13 cellular contexts compared by ENCODE assay signal in genomic region chr17:10135539-10136257, GRCh38.
DNase-seq lines count a peak whose midpoint lies in the region; ATAC-seq, FAIRE-seq and TF ChIP-seq lines count a peak whose summit lies in the region.
"Had no signal": no experiment of that assay in that cellular context is flagged by ENCODE, and none has a peak within 500 bp of the region (broad histone marks: within the 10 kb centered on the region; RNA-seq: fewer than 3 reads in every experiment).

No MANE protein-coding gene starts in this region.

- H3K9me3 ChIP-seq in keratinocyte (ENCODE audit: control insufficient read depth, low read depth, low read length), result no peaks in the 10 kb centered on the region
- no peaks in the 10 kb centered on the region for H3K9me3 ChIP-seq in smooth muscle cell (replicated peaks; ENCODE audit: low read depth)

- CTCF ChIA-PET in activated CD8-positive, alpha-beta T cell treated with anti-CD3 and anti-CD28 coated beads, Interleukin-2, amount 10 ng/mL, durations not matched to agents 7 days and 5 days (lab: Charles Lee), result interaction anchor here (0.7 kb wide), 1 partner anchor 947 kb away, joined by 3 read pairs; no protein-coding TSS in a partner anchor

- H3K4me3 ChIP-seq in keratinocyte (ENCODE audit: control insufficient read depth in 2 of 3, extremely low read depth in 1 of 3, insufficient read depth in 2 of 3, low read depth in 1 of 3, low read length in 3 of 3) (no peak overlapping the region), smooth muscle cell (no peak overlapping the region)

- H3K27ac ChIP-seq in keratinocyte (ENCODE audit: control insufficient read depth, insufficient read depth, low read length) (no peak overlapping the region), smooth muscle cell (ENCODE audit: low read depth) (peak overlapping the region; percentile 87)

- H3K4me2 ChIP-seq in keratinocyte (ENCODE audit: control insufficient read depth, extremely low read depth, insufficient read depth, low read depth, low read length) (peak overlapping the region; percentile 30), smooth muscle cell (peak overlapping the region; percentile 63)

- FAIRE-seq in keratinocyte (lab: Jason Lieb, UNC), result no peak
- FAIRE-seq: GM19239 had no signal

- peak overlapping the region; percentile 87 for H3K27ac Mint-ChIP-seq in HFFc6
- H3K27ac Mint-ChIP-seq in activated CD8-positive, alpha-beta T cell treated with anti-CD3 and anti-CD28 coated beads, Interleukin-2, amount 10 ng/mL, durations not matched to agents 7 days and 5 days, result no peak overlapping the region
- H3K27ac Mint-ChIP-seq: stimulated activated memory B cell treated with anti-CD40 and anti-IgM and Interleukin-4, amounts not matched to agents 10 μg/mL and 1 μg/mL and 100 μg/mL, for 72 hours had no signal

- H3K27me3 ChIP-seq in keratinocyte (ENCODE audit: control insufficient read depth, extremely low read depth, insufficient read depth, low read length) (no peaks in the 10 kb centered on the region), smooth muscle cell (ENCODE audit: low read depth) (no peaks in the 10 kb centered on the region)

- H2AFZ ChIP-seq in keratinocyte (ENCODE audit: control insufficient read depth, low read length) (no peak overlapping the region), smooth muscle cell (ENCODE audit: low read depth) (no peak overlapping the region)

- H3K79me2 ChIP-seq in keratinocyte (ENCODE audit: control insufficient read depth, insufficient read depth, low read length), result no peaks in the 10 kb centered on the region
- peaks cover 85% of the 10 kb centered on the region for H3K79me2 ChIP-seq in smooth muscle cell (ENCODE audit: low read depth)

- H4K20me1 ChIP-seq in keratinocyte (ENCODE audit: control insufficient read depth, extremely low read depth, insufficient read depth, low read length) (no peaks in the 10 kb centered on the region), smooth muscle cell (ENCODE audit: low read depth) (peaks cover 2% of the 10 kb centered on the region)

- POLR2A ChIA-PET in activated CD8-positive, alpha-beta T cell treated with anti-CD3 and anti-CD28 coated beads, Interleukin-2, amount 10 ng/mL, durations not matched to agents 7 days and 5 days (lab: Charles Lee), result no interaction called here

- peaks cover 58% of the 10 kb centered on the region for H3K4me1 Mint-ChIP-seq in HFFc6 (ENCODE audit: low read depth)
- H3K4me1 Mint-ChIP-seq in activated CD8-positive, alpha-beta T cell treated with anti-CD3 and anti-CD28 coated beads, Interleukin-2, amount 10 ng/mL, durations not matched to agents 7 days and 5 days (ENCODE audit: low read depth), result peaks cover 18% of the 10 kb centered on the region
- H3K4me1 Mint-ChIP-seq: stimulated activated memory B cell treated with anti-CD40 and anti-IgM and Interleukin-4, amounts not matched to agents 10 μg/mL and 1 μg/mL and 100 μg/mL, for 72 hours had no signal

- no peaks in the 10 kb centered on the region for H3K9me1 ChIP-seq in keratinocyte (ENCODE audit: control insufficient read depth, extremely low read depth, insufficient read depth, low read length)

- TF ChIP-seq CTCF in HFFc6 (IDR thresholded peaks at IDR 0.05) (no peak), keratinocyte (optimal IDR thresholded peaks at IDR 0.05 in 1 of 3, IDR thresholded peaks at IDR 0.05 in 1 of 3, conservative IDR thresholded peaks at IDR 0.05 in 1 of 3; ENCODE audit: extremely low read depth in 1 of 3, insufficient read depth in 2 of 3, low read length in 3 of 3) (no peak), smooth muscle cell (IDR thresholded peaks at IDR 0.05; ENCODE audit: borderline replicate concordance, insufficient read depth, poor library complexity, severe bottlenecking) (no peak)

- H3K4me1 ChIP-seq in keratinocyte (ENCODE audit: control insufficient read depth, extremely low read depth, insufficient read depth, low read length) (peaks cover 5% of the 10 kb centered on the region), smooth muscle cell (ENCODE audit: low read depth) (peaks cover 6% of the 10 kb centered on the region)

- no peaks in the 10 kb centered on the region for H3K36me3 ChIP-seq in keratinocyte (ENCODE audit: control insufficient read depth in 2 of 2, extremely low read depth in 1 of 2, insufficient read depth in 2 of 2, low read length in 2 of 2)
- peaks cover 8% of the 10 kb centered on the region for H3K36me3 ChIP-seq in smooth muscle cell (ENCODE audit: low read depth)

- no peaks in the 10 kb centered on the region for H3K36me3 Mint-ChIP-seq in HFFc6 (ENCODE audit: low read depth)
- H3K36me3 Mint-ChIP-seq in activated CD8-positive, alpha-beta T cell treated with anti-CD3 and anti-CD28 coated beads, Interleukin-2, amount 10 ng/mL, durations not matched to agents 7 days and 5 days (ENCODE audit: low read depth), result no peaks in the 10 kb centered on the region
- H3K36me3 Mint-ChIP-seq: stimulated activated memory B cell treated with anti-CD40 and anti-IgM and Interleukin-4, amounts not matched to agents 10 μg/mL and 1 μg/mL and 100 μg/mL, for 72 hours had no signal

- dilution Hi-C loops in keratinocyte (cut with MboI; ENCODE audit: extremely low pct_ligation_motif_present, low sequenced_read_pairs), result no loop called here

- peak overlapping the region; percentile 78 for H3K4me3 Mint-ChIP-seq in HFFc6
- no peak overlapping the region for H3K4me3 Mint-ChIP-seq in activated CD8-positive, alpha-beta T cell treated with anti-CD3 and anti-CD28 coated beads, Interleukin-2, amount 10 ng/mL, durations not matched to agents 7 days and 5 days
- H3K4me3 Mint-ChIP-seq: stimulated activated memory B cell treated with anti-CD40 and anti-IgM and Interleukin-4, amounts not matched to agents 10 μg/mL and 1 μg/mL and 100 μg/mL, for 72 hours had no signal

- H3K9ac ChIP-seq in keratinocyte (ENCODE audit: control insufficient read depth, extremely low read depth, insufficient read depth, low read length), result no peak overlapping the region
- H3K9ac ChIP-seq in smooth muscle cell (ENCODE audit: low read depth), result peak overlapping the region; percentile 21

- no peaks in the 10 kb centered on the region for H3K27me3 Mint-ChIP-seq in HFFc6 (ENCODE audit: insufficient read depth)
- H3K27me3 Mint-ChIP-seq in activated CD8-positive, alpha-beta T cell treated with anti-CD3 and anti-CD28 coated beads, Interleukin-2, amount 10 ng/mL, durations not matched to agents 7 days and 5 days (ENCODE audit: low read depth), result peaks cover 19% of the 10 kb centered on the region
- H3K27me3 Mint-ChIP-seq: stimulated activated memory B cell treated with anti-CD40 and anti-IgM and Interleukin-4, amounts not matched to agents 10 μg/mL and 1 μg/mL and 100 μg/mL, for 72 hours had no signal

- WGBS in smooth muscle cell (ENCODE audit: low lambda C conversion rate), result 30% methylated on average over 12 of the region's 12 CpGs

- H3F3A ChIP-seq in smooth muscle cell (ENCODE audit: low read depth), result peaks cover 11% of the 10 kb centered on the region

- ATAC-seq in activated CD8-positive, alpha-beta T cell treated with anti-CD3 and anti-CD28 coated beads, Interleukin-2, amount 10 ng/mL, durations not matched to agents 7 days and 5 days, result no peak
- ATAC-seq: stimulated activated memory B cell treated with anti-CD40 and anti-IgM and Interleukin-4, amounts not matched to agents 10 μg/mL and 1 μg/mL and 100 μg/mL, for 72 hours had no signal

- peak; percentile 79 for DNase-seq in HFFc6
- peak; percentile 45 for DNase-seq in activated CD8-positive, alpha-beta T cell treated with anti-CD3 and anti-CD28 coated beads, Interleukin-2, amount 10 ng/mL, durations not matched to agents 7 days and 5 days
- DNase-seq in keratinocyte (ENCODE audit: low read depth, low spot score), result no peak
- DNase-seq in smooth muscle cell (lab: John Stamatoyannopoulos, UW; ENCODE audit: unreplicated experiment), result peak; percentile 54
- DNase-seq in central memory CD4-positive, alpha-beta T cell, result no peak
- no peak for DNase-seq in NCI-H128 (lab: John Stamatoyannopoulos, UW; ENCODE audit: unreplicated experiment)
- no peak for DNase-seq in DMS 273 treated with DMSO at 0.1 percent for 48 hours (lab: John Stamatoyannopoulos, UW)
- DNase-seq in stimulated activated CD4-positive, alpha-beta T cell treated with anti-CD3 and anti-CD28 coated beads, Interleukin-1b, Interleukin-23, amount 100 ng/mL, for 48 hours, result no peak
- DNase-seq: activated CD4-positive, alpha-beta T cell treated with anti-CD3 and anti-CD28 coated beads, Interleukin-2, amount 50 U/mL, for 48 hours; hippocampal formation; SHP77 treated with DMSO at 0.1 percent for 48 hours had no signal

- H3K9me3 Mint-ChIP-seq in HFFc6, result no peaks in the 10 kb centered on the region
- H3K9me3 Mint-ChIP-seq in activated CD8-positive, alpha-beta T cell treated with anti-CD3 and anti-CD28 coated beads, Interleukin-2, amount 10 ng/mL, durations not matched to agents 7 days and 5 days (ENCODE audit: insufficient read depth), result no peaks in the 10 kb centered on the region

Comparison
In these comparisons a context has a peak if more than half of its experiments do, and no peak if none do; other contexts are left out.
1. DNase-seq: peak in HFFc6 (single experiment), activated CD8-positive, alpha-beta T cell treated with anti-CD3 and anti-CD28 coated beads, Interleukin-2, amount 10 ng/mL, durations not matched to agents 7 days and 5 days (single experiment) and smooth muscle cell (single experiment); none in keratinocyte (single experiment), central memory CD4-positive, alpha-beta T cell (single experiment), NCI-H128 (single experiment), DMS 273 treated with DMSO at 0.1 percent for 48 hours (single experiment) and stimulated activated CD4-positive, alpha-beta T cell treated with anti-CD3 and anti-CD28 coated beads, Interleukin-1b, Interleukin-23, amount 100 ng/mL, for 48 hours (single experiment).